ENCODE assay signal across 16 cellular contexts in the genomic region with DNA sequence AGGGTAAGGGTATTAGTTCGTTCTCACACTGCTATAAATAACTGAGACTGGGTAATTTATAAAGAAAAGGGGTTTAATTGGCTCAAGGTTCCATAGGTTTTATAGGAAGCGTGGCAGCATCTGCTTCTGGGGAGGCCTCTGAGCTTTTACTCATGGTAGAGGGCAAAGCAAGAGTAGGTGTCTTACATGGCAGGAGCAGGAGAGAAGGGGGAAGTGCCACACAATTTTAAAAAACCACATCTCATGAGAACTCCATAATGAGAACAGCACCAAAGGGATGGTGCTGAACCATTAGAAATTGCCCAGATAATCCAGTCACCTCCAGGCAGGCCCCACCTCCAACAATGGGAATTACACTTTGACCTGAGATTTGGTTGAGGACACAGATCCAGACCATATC. TPM values are rescaled to one million over a fixed set of nuclear protein-coding genes. Genes with fewer than 3 reads are reported as not detected.
DNase-seq lines count a peak whose midpoint lies in the region; ATAC-seq and TF ChIP-seq lines count a peak whose summit lies in the region.
"Had no signal": no experiment of that assay in that cellular context is flagged by ENCODE, and none has a peak within 500 bp of the region (broad histone marks: within the 10 kb centered on the region; RNA-seq: fewer than 3 reads in every experiment).

No MANE protein-coding gene starts in this region.

- no peak overlapping the region for H2AFZ ChIP-seq in GM23338

- no peaks in the 10 kb centered on the region for H3K27me3 Mint-ChIP-seq in activated T-cell treated with anti-CD3 and anti-CD28 coated beads, Interleukin-2, amount 50 U/mL, for 24 hours
- no peaks in the 10 kb centered on the region for H3K27me3 Mint-ChIP-seq in activated T-cell treated with anti-CD3 and anti-CD28 coated beads, Interleukin-2, amount 50 U/mL, for 72 hours (ENCODE audit: low read depth)
- H3K27me3 Mint-ChIP-seq in activated B cell treated with CpG ODN at 0.5 μM for 24 hours = no peaks in the 10 kb centered on the region
- no peaks in the 10 kb centered on the region for H3K27me3 Mint-ChIP-seq in stimulated activated memory B cell treated with anti-CD40 and anti-IgM and Interleukin-4, amounts not matched to agents 10 μg/mL and 1 μg/mL and 100 μg/mL, for 72 hours
- H3K27me3 Mint-ChIP-seq in GM23338 (ENCODE audit: insufficient read depth, low read depth, poor library complexity) = peaks cover 1% of the 10 kb centered on the region

- H3K27ac ChIP-seq in HL-60 (replicated peaks) = peak overlapping the region; percentile 1; the same call in 1 of the 2 replicates
- no peak overlapping the region for H3K27ac ChIP-seq in GM23338 (ENCODE audit: low read depth)
- H3K27ac ChIP-seq in ascending aorta = no peak overlapping the region
- H3K27ac ChIP-seq: SJSA1 had no signal

- H3K4me2 ChIP-seq in GM23338 = no peak overlapping the region

- H3K4me1 Mint-ChIP-seq in activated T-cell treated with anti-CD3 and anti-CD28 coated beads, Interleukin-2, amount 50 U/mL, for 24 hours (ENCODE audit: low read depth) = peaks cover 48% of the 10 kb centered on the region
- H3K4me1 Mint-ChIP-seq in activated T-cell treated with anti-CD3 and anti-CD28 coated beads, Interleukin-2, amount 50 U/mL, for 72 hours (ENCODE audit: low read depth) = peaks cover 36% of the 10 kb centered on the region
- H3K4me1 Mint-ChIP-seq in activated B cell treated with CpG ODN at 0.5 μM for 24 hours (peaks cover 72% of the 10 kb centered on the region), GM23338 (0 out of 3 replicates have a peak, but pooled peaks cover 3% of the 10 kb centered on the region)
- peaks cover 67% of the 10 kb centered on the region for H3K4me1 Mint-ChIP-seq in stimulated activated memory B cell treated with anti-CD40 and anti-IgM and Interleukin-4, amounts not matched to agents 10 μg/mL and 1 μg/mL and 100 μg/mL, for 72 hours

- POLR2A ChIA-PET in activated B cell treated with CpG ODN at 0.5 μM for 24 hours (lab: Charles Lee) = interaction anchor here (0.6 to 1.7 kb wide), 2 partner anchors 11 to 444 kb away, joined by 4 to 5 read pairs; no protein-coding TSS in a partner anchor

- peaks cover 19% of the 10 kb centered on the region for H4K20me1 ChIP-seq in GM23338 (replicated peaks; ENCODE audit: insufficient read depth)

- H3K27ac Mint-ChIP-seq in activated T-cell treated with anti-CD3 and anti-CD28 coated beads, Interleukin-2, amount 50 U/mL, for 24 hours = peak overlapping the region; percentile 41
- H3K27ac Mint-ChIP-seq in activated T-cell treated with anti-CD3 and anti-CD28 coated beads, Interleukin-2, amount 50 U/mL, for 72 hours = no peak overlapping the region
- H3K27ac Mint-ChIP-seq in activated B cell treated with CpG ODN at 0.5 μM for 24 hours = peak overlapping the region; percentile 47
- H3K27ac Mint-ChIP-seq in stimulated activated memory B cell treated with anti-CD40 and anti-IgM and Interleukin-4, amounts not matched to agents 10 μg/mL and 1 μg/mL and 100 μg/mL, for 72 hours = peak overlapping the region; percentile 67
- no peak overlapping the region for H3K27ac Mint-ChIP-seq in GM23338

- no peaks in the 10 kb centered on the region for H3K9me2 ChIP-seq in GM23338 (ENCODE audit: insufficient read depth)

- H3K79me2 ChIP-seq in GM23338 (replicated peaks; ENCODE audit: insufficient read depth) = peaks cover 97% of the 10 kb centered on the region

- no peaks in the 10 kb centered on the region for H3K9me3 ChIP-seq in ascending aorta
- H3K9me3 ChIP-seq: SJSA1 had no signal

- intact Hi-C loops in activated B cell treated with CpG ODN at 0.5 μM for 24 hours (cut with micrococcal nuclease) = no loop called here
- intact Hi-C loops in ascending aorta (cut with DNase I) = no loop called here

- H3K4me3 Mint-ChIP-seq in activated T-cell treated with anti-CD3 and anti-CD28 coated beads, Interleukin-2, amount 50 U/mL, for 24 hours = no peak overlapping the region
- no peak overlapping the region for H3K4me3 Mint-ChIP-seq in activated T-cell treated with anti-CD3 and anti-CD28 coated beads, Interleukin-2, amount 50 U/mL, for 72 hours
- H3K4me3 Mint-ChIP-seq in activated B cell treated with CpG ODN at 0.5 μM for 24 hours (no peak overlapping the region), GM23338 (no peak overlapping the region)
- H3K4me3 Mint-ChIP-seq in stimulated activated memory B cell treated with anti-CD40 and anti-IgM and Interleukin-4, amounts not matched to agents 10 μg/mL and 1 μg/mL and 100 μg/mL, for 72 hours = no peak overlapping the region

- H3K4me1 ChIP-seq in GM23338 (ENCODE audit: insufficient read depth) (no peaks in the 10 kb centered on the region), ascending aorta (peaks cover 0 to 5% of the 10 kb centered on the region in 2 donors)
- H3K4me1 ChIP-seq: SJSA1 had no signal

- peaks cover 47% of the 10 kb centered on the region for H3K36me3 Mint-ChIP-seq in activated T-cell treated with anti-CD3 and anti-CD28 coated beads, Interleukin-2, amount 50 U/mL, for 24 hours (ENCODE audit: low read depth)
- peaks cover 0 to 9% of the 10 kb centered on the region in 2 donors for H3K36me3 Mint-ChIP-seq in activated T-cell treated with anti-CD3 and anti-CD28 coated beads, Interleukin-2, amount 50 U/mL, for 72 hours (ENCODE audit: insufficient read depth in 2 of 2)
- peaks cover 16% of the 10 kb centered on the region for H3K36me3 Mint-ChIP-seq in activated B cell treated with CpG ODN at 0.5 μM for 24 hours (ENCODE audit: low read depth)
- peaks cover 33% of the 10 kb centered on the region for H3K36me3 Mint-ChIP-seq in stimulated activated memory B cell treated with anti-CD40 and anti-IgM and Interleukin-4, amounts not matched to agents 10 μg/mL and 1 μg/mL and 100 μg/mL, for 72 hours
- no peaks in the 10 kb centered on the region for H3K36me3 Mint-ChIP-seq in GM23338 (ENCODE audit: low read depth)

- H3K4me3 ChIP-seq in HL-60 (replicated peaks; ENCODE audit: insufficient read depth, low read length) (no peak overlapping the region), GM23338 (no peak overlapping the region), ascending aorta (no peak overlapping the region)
- H3K4me3 ChIP-seq: SJSA1 had no signal

- CTCF ChIA-PET in activated B cell treated with CpG ODN at 0.5 μM for 24 hours (lab: Charles Lee) = no interaction called here

- no peaks in the 10 kb centered on the region for H3K9me3 Mint-ChIP-seq in activated T-cell treated with anti-CD3 and anti-CD28 coated beads, Interleukin-2, amount 50 U/mL, for 24 hours
- H3K9me3 Mint-ChIP-seq in activated T-cell treated with anti-CD3 and anti-CD28 coated beads, Interleukin-2, amount 50 U/mL, for 72 hours = no peaks in the 10 kb centered on the region
- H3K9me3 Mint-ChIP-seq in activated B cell treated with CpG ODN at 0.5 μM for 24 hours (no peaks in the 10 kb centered on the region), GM23338 (no peaks in the 10 kb centered on the region)
- no peaks in the 10 kb centered on the region for H3K9me3 Mint-ChIP-seq in stimulated activated memory B cell treated with anti-CD40 and anti-IgM and Interleukin-4, amounts not matched to agents 10 μg/mL and 1 μg/mL and 100 μg/mL, for 72 hours

- ATAC-seq in activated T-cell treated with anti-CD3 and anti-CD28 coated beads, Interleukin-2, amount 50 U/mL, for 72 hours (replicated peaks in 1 of 2) = no peak
- ATAC-seq in activated B cell treated with CpG ODN at 0.5 μM for 24 hours (ENCODE audit: low read depth) (no peak), GM23338 (no peak)
- no peak for ATAC-seq in stimulated activated memory B cell treated with anti-CD40 and anti-IgM and Interleukin-4, amounts not matched to agents 10 μg/mL and 1 μg/mL and 100 μg/mL, for 72 hours
- ATAC-seq: Panc1 had no signal

- DNase-seq in activated T-cell treated with anti-CD3 and anti-CD28 coated beads, Interleukin-2, amount 50 U/mL, for 24 hours = no peak
- DNase-seq in activated T-cell treated with anti-CD3 and anti-CD28 coated beads, Interleukin-2, amount 50 U/mL, for 72 hours = no peak
- DNase-seq in HL-60 (ENCODE audit: low read depth in 1 of 2, low spot score in 1 of 2) (peak in 1 of 2 experiments; percentile 51), activated B cell treated with CpG ODN at 0.5 μM for 24 hours (no peak), SIG-M5 treated with dmso at 0.1 percent for 504 hours (lab: John Stamatoyannopoulos, UW; ENCODE audit: unreplicated experiment) (no peak), GM23338 (ENCODE audit: low spot score) (no peak), ascending aorta (ENCODE audit: low spot score in 2 of 2) (no peak)
- DNase-seq: DMS79, NCI-H1436, NCI-H2029, NCI-H345, NCI-H524 treated with DMSO at 0.1 percent for 48 hours, SW 1271 had no signal

- no peak for TF ChIP-seq CTCF in HL-60 (IDR thresholded peaks at IDR 0.05; ENCODE audit: insufficient read depth, low read length)
- no peak for TF ChIP-seq CTCF in activated B cell treated with CpG ODN at 0.5 μM for 24 hours (IDR thresholded peaks at IDR 0.05)
- TF ChIP-seq CTCF in GM23338 (conservative IDR thresholded peaks at IDR 0.05; ENCODE audit: low read depth in 2 of 2) = no peak
- no peak for TF ChIP-seq CTCF in ascending aorta (IDR thresholded peaks at IDR 0.05)

- no peaks in the 10 kb centered on the region for H3F3A ChIP-seq in GM23338 (replicated peaks; ENCODE audit: low read depth)

- H3K27me3 ChIP-seq in HL-60 (ENCODE audit: insufficient read depth, poor library complexity, severe bottlenecking) (no peaks in the 10 kb centered on the region), GM23338 (ENCODE audit: insufficient read depth) (no peaks in the 10 kb centered on the region), ascending aorta (no peaks in the 10 kb centered on the region)
- H3K27me3 ChIP-seq: SJSA1 had no signal

- H3K36me3 ChIP-seq in GM23338 (ENCODE audit: insufficient read depth) = no peaks in the 10 kb centered on the region
- peaks cover 0 to 2% of the 10 kb centered on the region in 2 donors for H3K36me3 ChIP-seq in ascending aorta

RNA-seq across cellular contexts. Expression of a gene that starts 12.2 kb away (rescaled TPM):
- total RNA-seq in activated T-cell treated with anti-CD3 and anti-CD28 coated beads, Interleukin-2, amount 50 U/mL, for 72 hours = 10 to 100 TPM; 27.9 to 30.4 TPM
- total RNA-seq in activated B cell treated with CpG ODN at 0.5 μM for 24 hours (52.5 and 55.8 TPM in 2 replicates), ascending aorta (12.2 TPM)
- 24.4 and 24.5 TPM in 2 replicates for total RNA-seq in GM23338 (2014; rRNA removed; shearing (Covaris generic))
- 12.8 and 14.4 TPM in 2 replicates for polyA plus RNA-seq in GM23338 (2016; fragmentation: Nextera tagmentation; extraction: Ambion mirVana)

Comparison
In these comparisons a context has a peak if more than half of its experiments do, and no peak if none do; other contexts are left out.
1. H3K27ac Mint-ChIP-seq: peak in activated T-cell treated with anti-CD3 and anti-CD28 coated beads, Interleukin-2, amount 50 U/mL, for 24 hours (single experiment), activated B cell treated with CpG ODN at 0.5 μM for 24 hours (single experiment) and stimulated activated memory B cell treated with anti-CD40 and anti-IgM and Interleukin-4, amounts not matched to agents 10 μg/mL and 1 μg/mL and 100 μg/mL, for 72 hours (single experiment); none in activated T-cell treated with anti-CD3 and anti-CD28 coated beads, Interleukin-2, amount 50 U/mL, for 72 hours (single experiment) and GM23338 (single experiment).